15 cellular contexts compared by ENCODE assay signal in genomic region chr22:36565686-36566085, GRCh38. TPM values are rescaled to one million over a fixed set of nuclear protein-coding genes. Genes with fewer than 3 reads are reported as not detected.
DNase-seq lines count a peak whose midpoint lies in the region; ATAC-seq, FAIRE-seq and TF ChIP-seq lines count a peak whose summit lies in the region.
"Had no signal": no experiment of that assay in that cellular context is flagged by ENCODE, and none has a peak within 500 bp of the region (broad histone marks: within the 10 kb centered on the region; RNA-seq: fewer than 3 reads in every experiment).

No MANE protein-coding gene starts in this region.

- FAIRE-seq in H54 (lab: Jason Lieb, UNC) = no peak

- no peak for TF ChIP-seq POLR2A in H54 (IDR thresholded peaks at IDR 0.05; ENCODE audit: low read depth, low read length)

- intact Hi-C loops in cardiac septum (cut with DNase I) = no loop called here

- DNase-seq in A172 (ENCODE audit: low spot score) (peak; percentile 52), H54 (ENCODE audit: insufficient read length, low spot score) (peak; percentile 44), RKO (ENCODE audit: low spot score) (peak; percentile 61), SKM-1 treated with dmso at 0.1 percent for 144 hours (lab: John Stamatoyannopoulos, UW; ENCODE audit: unreplicated experiment) (no peak), NCI-H1930 (lab: John Stamatoyannopoulos, UW) (no peak), cardiac septum (ENCODE audit: low spot score) (no peak)
- DNase-seq: DMS 273 treated with DMSO at 0.1 percent for 48 hours, MV-4-11, NCI-H1417, NCI-H187 treated with DMSO at 0.1 percent for 48 hours, NCI-H69, T-cell had no signal

- peak; percentile 36 for ATAC-seq in esophagus mucosa
- ATAC-seq in HG02678 (IDR thresholded peaks at IDR 0.05; ENCODE audit: unreplicated experiment) = no peak
- ATAC-seq: Right ventricle myocardium inferior, T-cell had no signal

RNA-seq across cellular contexts. Expression of gene EIF3D, which starts 36.7 kb away (rescaled TPM):
- total RNA-seq in A172 (2014; rRNA removed; shearing (Covaris generic)) = 249 and 285 TPM in 2 replicates
- 135 TPM for total RNA-seq in esophagus mucosa
- 82.3 TPM for total RNA-seq in cardiac septum

RNA-seq across cellular contexts. Expression of gene FOXRED2, which starts 58.8 kb away (rescaled TPM):
- total RNA-seq in A172 (2014; rRNA removed; shearing (Covaris generic)) = 17.6 and 18.4 TPM in 2 replicates
- total RNA-seq in esophagus mucosa (8.7 TPM), cardiac septum (3.8 TPM)

Comparison
In these comparisons a context has a peak if more than half of its experiments do, and no peak if none do; other contexts are left out.
1. DNase-seq: peak in A172 (single experiment), H54 (single experiment) and RKO (single experiment); none in SKM-1 treated with dmso at 0.1 percent for 144 hours (single experiment), NCI-H1930 (0 of 2) and cardiac septum (single experiment).